Comparison of ENCODE assay signal across 17 cellular contexts in genomic region chr11:71450507-71450906, GRCh38. TPM values are rescaled to one million over a fixed set of nuclear protein-coding genes. Genes with fewer than 3 reads are reported as not detected.
A peak's percentile ranks its signal among the peaks of the same experiment; 100 is the strongest.
DNase-seq lines count a peak whose midpoint lies in the region; ATAC-seq and TF ChIP-seq lines count a peak whose summit lies in the region.
"Had no signal": no experiment of that assay in that cellular context is flagged by ENCODE, and none has a peak within 500 bp of the region (broad histone marks: within the 10 kb centered on the region; RNA-seq: fewer than 3 reads in every experiment).

No MANE protein-coding gene starts in this region.

- peaks cover 10% of the 10 kb centered on the region for H3K36me3 Mint-ChIP-seq in activated naive CD4-positive, alpha-beta T cell treated with anti-CD3 and anti-CD28 coated beads, Interleukin-2, amount 50 U/mL, for 24 hours
- peaks cover 30 to 45% of the 10 kb centered on the region in 2 donors for H3K36me3 Mint-ChIP-seq in activated naive CD4-positive, alpha-beta T cell treated with anti-CD3 and anti-CD28 coated beads, Interleukin-2, amount 50 U/mL, for 72 hours
- H3K36me3 Mint-ChIP-seq in WTC11 = peaks cover 24% of the 10 kb centered on the region

- peaks cover under 1 to 6% (median 2%) of the 10 kb centered on the region in 4 donors for H3K36me3 ChIP-seq in liver (ENCODE audit: control insufficient read depth in 4 of 4, insufficient read depth in 3 of 4, low read depth in 1 of 4, low read length in 3 of 4)

- no peaks in the 10 kb centered on the region for H3K9me3 ChIP-seq in liver (ENCODE audit: control insufficient read depth in 4 of 4, low read length in 3 of 4)
- H3K9me3 ChIP-seq: testis had no signal

- CTCF ChIA-PET in WTC11 (lab: Charles Lee) = interaction anchor here (3.5 kb wide), 1 partner anchor 113 kb away, joined by 25 read pairs; no protein-coding TSS in a partner anchor

- H3K4me3 Mint-ChIP-seq in activated naive CD4-positive, alpha-beta T cell treated with anti-CD3 and anti-CD28 coated beads, Interleukin-2, amount 50 U/mL, for 24 hours = peak overlapping the region; percentile 39
- H3K4me3 Mint-ChIP-seq in WTC11 = peak overlapping the region; percentile 36

- WGBS in liver = 54% methylated on average over 2 of the region's 2 CpGs

- peaks cover 65% of the 10 kb centered on the region for H3K4me1 Mint-ChIP-seq in activated naive CD4-positive, alpha-beta T cell treated with anti-CD3 and anti-CD28 coated beads, Interleukin-2, amount 50 U/mL, for 24 hours
- H3K4me1 Mint-ChIP-seq in WTC11 = peaks cover 53% of the 10 kb centered on the region

- no peak for DNase-seq in activated naive CD4-positive, alpha-beta T cell treated with anti-CD3 and anti-CD28 coated beads, Interleukin-2, amount 50 U/mL, for 72 hours (ENCODE audit: low spot score in 2 of 2)
- no peak for DNase-seq in WTC11 (ENCODE audit: low spot score)
- DNase-seq in NCI-H2171 treated with DMSO at 0.1 percent for 48 hours (lab: John Stamatoyannopoulos, UW) = no peak
- DNase-seq: DMS153, H7, NCI-H1694 treated with DMSO at 0.1 percent for 48 hours, NCI-H526 treated with DMSO at 0.1 percent for 48 hours, nucleus accumbens, SHP77, testis had no signal

- H3K4me1 ChIP-seq in liver (ENCODE audit: control insufficient read depth in 4 of 4, insufficient read depth in 4 of 4, low read length in 3 of 4) = peaks cover 10 to 54% (median 35%) of the 10 kb centered on the region in 4 donors

- peaks cover 8% of the 10 kb centered on the region for H3K9me3 Mint-ChIP-seq in activated naive CD4-positive, alpha-beta T cell treated with anti-CD3 and anti-CD28 coated beads, Interleukin-2, amount 50 U/mL, for 24 hours
- no peaks in the 10 kb centered on the region for H3K9me3 Mint-ChIP-seq in activated naive CD4-positive, alpha-beta T cell treated with anti-CD3 and anti-CD28 coated beads, Interleukin-2, amount 50 U/mL, for 72 hours
- peaks cover 7% of the 10 kb centered on the region for H3K9me3 Mint-ChIP-seq in WTC11

- POLR2A ChIA-PET in WTC11 (lab: Charles Lee) = no interaction called here

- no peak overlapping the region for H3K4me3 ChIP-seq in liver (ENCODE audit: low read depth in 1 of 3, low read length in 3 of 3)
- H3K4me3 ChIP-seq: lung, skin epidermis, testis had no signal

- no peaks in the 10 kb centered on the region for H3K27me3 ChIP-seq in liver (ENCODE audit: control insufficient read depth in 4 of 4, insufficient read depth in 4 of 4, low read length in 3 of 4)
- H3K27me3 ChIP-seq: testis had no signal

- no peaks in the 10 kb centered on the region for H3K27me3 Mint-ChIP-seq in activated naive CD4-positive, alpha-beta T cell treated with anti-CD3 and anti-CD28 coated beads, Interleukin-2, amount 50 U/mL, for 24 hours
- H3K27me3 Mint-ChIP-seq in WTC11 (ENCODE audit: low read depth) = no peaks in the 10 kb centered on the region

- TF ChIP-seq RAD21 in liver (IDR thresholded peaks at IDR 0.05) = no peak

- no peak for ATAC-seq in activated naive CD4-positive, alpha-beta T cell treated with anti-CD3 and anti-CD28 coated beads, Interleukin-2, amount 50 U/mL, for 72 hours
- no peak for ATAC-seq in WTC11
- ATAC-seq in HG03439 (IDR thresholded peaks at IDR 0.05; ENCODE audit: unreplicated experiment) = no peak
- ATAC-seq in GM19328 (IDR thresholded peaks at IDR 0.05; ENCODE audit: unreplicated experiment) = no peak
- ATAC-seq in HG03039 (IDR thresholded peaks at IDR 0.05; ENCODE audit: unreplicated experiment) = no peak

- no peak overlapping the region for H3K9ac ChIP-seq in liver (ENCODE audit: low read depth in 1 of 2, low read length in 2 of 2)

- H3K27ac Mint-ChIP-seq in activated naive CD4-positive, alpha-beta T cell treated with anti-CD3 and anti-CD28 coated beads, Interleukin-2, amount 50 U/mL, for 24 hours = peak overlapping the region; percentile 82
- peak overlapping the region in 1 of 2 donors; percentile 30 for H3K27ac Mint-ChIP-seq in activated naive CD4-positive, alpha-beta T cell treated with anti-CD3 and anti-CD28 coated beads, Interleukin-2, amount 50 U/mL, for 72 hours
- H3K27ac Mint-ChIP-seq in WTC11 = 0 out of 2 replicates have a peak overlapping the region, but pooled peaks have one; percentile 69

- no peak for TF ChIP-seq CTCF in WTC11 (IDR thresholded peaks at IDR 0.05)
- no peak for TF ChIP-seq CTCF in liver (IDR thresholded peaks at IDR 0.05; ENCODE audit: low read depth, low read length, missing input control)

- peak overlapping the region; percentile 42 to 96 for H3K27ac ChIP-seq in liver (ENCODE audit: low read depth in 1 of 2, low read length in 2 of 2)
- H3K27ac ChIP-seq: testis had no signal

TF ChIP-seq in WTC11, 78 proteins besides CTCF, POLR2A, EP300 and RAD21:
- TF ChIP-seq IRF2 (CRISPR knock-in tag; IDR thresholded peaks at IDR 0.05; ENCODE audit: borderline replicate concordance, low read depth) = no peak

TF ChIP-seq in liver, 16 proteins besides CTCF, POLR2A, EP300 and RAD21:
- TF ChIP-seq GABPA (IDR thresholded peaks at IDR 0.05 in 1 of 2, conservative IDR thresholded peaks at IDR 0.05 in 1 of 2) (no peak), HNF4A (conservative IDR thresholded peaks at IDR 0.05) (peak; percentile 34), YY1 (IDR thresholded peaks at IDR 0.05) (peak; percentile 31), RXRA (IDR thresholded peaks at IDR 0.05) (peak; percentile 62 to 63), JUND (IDR thresholded peaks at IDR 0.05) (no peak), SP1 (IDR thresholded peaks at IDR 0.05) (peak; percentile 34)
- TF ChIP-seq, protein P1, sequence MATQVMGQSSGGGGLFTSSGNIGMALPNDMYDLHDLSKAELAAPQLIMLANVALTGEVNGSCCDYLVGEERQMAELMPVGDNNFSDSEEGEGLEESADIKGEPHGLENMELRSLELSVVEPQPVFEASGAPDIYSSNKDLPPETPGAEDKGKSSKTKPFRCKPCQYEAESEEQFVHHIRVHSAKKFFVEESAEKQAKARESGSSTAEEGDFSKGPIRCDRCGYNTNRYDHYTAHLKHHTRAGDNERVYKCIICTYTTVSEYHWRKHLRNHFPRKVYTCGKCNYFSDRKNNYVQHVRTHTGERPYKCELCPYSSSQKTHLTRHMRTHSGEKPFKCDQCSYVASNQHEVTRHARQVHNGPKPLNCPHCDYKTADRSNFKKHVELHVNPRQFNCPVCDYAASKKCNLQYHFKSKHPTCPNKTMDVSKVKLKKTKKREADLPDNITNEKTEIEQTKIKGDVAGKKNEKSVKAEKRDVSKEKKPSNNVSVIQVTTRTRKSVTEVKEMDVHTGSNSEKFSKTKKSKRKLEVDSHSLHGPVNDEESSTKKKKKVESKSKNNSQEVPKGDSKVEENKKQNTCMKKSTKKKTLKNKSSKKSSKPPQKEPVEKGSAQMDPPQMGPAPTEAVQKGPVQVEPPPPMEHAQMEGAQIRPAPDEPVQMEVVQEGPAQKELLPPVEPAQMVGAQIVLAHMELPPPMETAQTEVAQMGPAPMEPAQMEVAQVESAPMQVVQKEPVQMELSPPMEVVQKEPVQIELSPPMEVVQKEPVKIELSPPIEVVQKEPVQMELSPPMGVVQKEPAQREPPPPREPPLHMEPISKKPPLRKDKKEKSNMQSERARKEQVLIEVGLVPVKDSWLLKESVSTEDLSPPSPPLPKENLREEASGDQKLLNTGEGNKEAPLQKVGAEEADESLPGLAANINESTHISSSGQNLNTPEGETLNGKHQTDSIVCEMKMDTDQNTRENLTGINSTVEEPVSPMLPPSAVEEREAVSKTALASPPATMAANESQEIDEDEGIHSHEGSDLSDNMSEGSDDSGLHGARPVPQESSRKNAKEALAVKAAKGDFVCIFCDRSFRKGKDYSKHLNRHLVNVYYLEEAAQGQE (IDR thresholded peaks at IDR 0.05) = no peak

RNA-seq across cellular contexts. Expression of gene DHCR7, which starts 2.3 kb away (rescaled TPM):
- total RNA-seq in activated naive CD4-positive, alpha-beta T cell treated with anti-CD3 and anti-CD28 coated beads, Interleukin-2, amount 50 U/mL, for 72 hours = 10 to 100 TPM; 41.4 to 54.1 TPM
- total RNA-seq in WTC11 (2021) (104 to 120 TPM (median 120 TPM) in 3 replicates), liver (100 to 1,000 TPM; 149 to 224 TPM)
- polyA plus RNA-seq in liver = 100 to 1,000 TPM in 1 of 2 donors, 10 to 100 TPM in 1; 56.9 to 195 TPM

RNA-seq across cellular contexts. Expression of gene NADSYN1, which starts 2.5 kb away (rescaled TPM):
- total RNA-seq in activated naive CD4-positive, alpha-beta T cell treated with anti-CD3 and anti-CD28 coated beads, Interleukin-2, amount 50 U/mL, for 72 hours = 100 to 1,000 TPM; 102 to 135 TPM
- 43.4 to 45.6 TPM (median 45.1 TPM) in 3 replicates for total RNA-seq in WTC11 (2021)
- 10 to 100 TPM; 19.8 to 33.6 TPM for total RNA-seq in liver
- polyA plus RNA-seq in liver = 10 to 100 TPM; 16.6 to 24.6 TPM
